In the genomic region with DNA sequence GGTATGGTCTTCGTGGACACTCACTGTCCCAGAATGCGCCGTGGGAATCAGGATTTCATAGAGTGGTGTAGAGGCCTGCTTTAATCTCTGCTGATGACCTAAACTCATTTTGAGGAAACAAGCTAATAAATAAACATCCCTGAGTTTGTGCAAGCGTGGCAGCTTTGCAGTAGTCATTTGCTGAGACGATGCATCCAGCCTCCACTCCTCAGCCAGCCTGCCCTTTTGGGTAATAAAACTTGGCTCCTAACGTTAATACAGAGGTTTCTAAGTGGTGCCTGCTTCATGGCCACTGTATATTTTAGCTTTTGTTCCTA, we compare ENCODE assay signal across 8 cellular contexts. TPM values are rescaled to one million over a fixed set of nuclear protein-coding genes. Genes with fewer than 3 reads are reported as not detected.
DNase-seq lines count a peak whose midpoint lies in the region; ATAC-seq and TF ChIP-seq lines count a peak whose summit lies in the region.

No MANE protein-coding gene starts in this region.

- peak overlapping the region; percentile 79 for H3K4me3 Mint-ChIP-seq in dendritic cell treated with granulocyte-macrophage colony-stimulating factor and Interleukin-4, amounts not matched to agents 40 ng/mL and 50 ng/mL, for 4 days

- TF ChIP-seq RAD21 in neural cell (conservative IDR thresholded peaks at IDR 0.05): no peak

- H3K27me3 ChIP-seq in MM.1S (replicated peaks; ENCODE audit: insufficient read depth, low read length) (no peaks in the 10 kb centered on the region), neural cell (ENCODE audit: insufficient read depth, low read depth, low read length) (no peaks in the 10 kb centered on the region)

- H3K27ac ChIP-seq in MM.1S (ENCODE audit: low read length): peak overlapping the region; percentile 81; the same call in 1 of the 2 replicates
- H3K27ac ChIP-seq in neural cell (ENCODE audit: low read length): peak overlapping the region; percentile 76

- H3K4me3 ChIP-seq in MM.1S (ENCODE audit: low read length): peak overlapping the region; percentile 89
- peak overlapping the region; percentile 92 for H3K4me3 ChIP-seq in neural cell (ENCODE audit: low read length)

- H3K9ac ChIP-seq in MM.1S (ENCODE audit: low read length): peak overlapping the region; percentile 89
- H3K9ac ChIP-seq in neural cell (ENCODE audit: low read length): peak overlapping the region; percentile 84

- H3K4me1 ChIP-seq in MM.1S (ENCODE audit: low read length): peaks cover 11% of the 10 kb centered on the region

- peaks cover 48% of the 10 kb centered on the region for H3K4me1 Mint-ChIP-seq in dendritic cell treated with granulocyte-macrophage colony-stimulating factor and Interleukin-4, amounts not matched to agents 40 ng/mL and 50 ng/mL, for 4 days (ENCODE audit: low read depth)

- H2AFZ ChIP-seq in MM.1S (ENCODE audit: low read length) (peak overlapping the region; percentile 81), neural cell (ENCODE audit: low read depth, low read length) (peak overlapping the region; percentile 86)

- ATAC-seq in GM18909 (IDR thresholded peaks at IDR 0.05; ENCODE audit: poor library complexity, unreplicated experiment) (no peak), GM19455 (IDR thresholded peaks at IDR 0.05; ENCODE audit: unreplicated experiment) (no peak), GM19467 (IDR thresholded peaks at IDR 0.05; ENCODE audit: unreplicated experiment) (no peak)

- H3K4me2 ChIP-seq in MM.1S (ENCODE audit: low read depth, low read length): peak overlapping the region; percentile 90
- peak overlapping the region; percentile 89 for H3K4me2 ChIP-seq in neural cell (ENCODE audit: low read length)

- no peaks in the 10 kb centered on the region for H3K9me3 Mint-ChIP-seq in dendritic cell treated with granulocyte-macrophage colony-stimulating factor and Interleukin-4, amounts not matched to agents 40 ng/mL and 50 ng/mL, for 4 days

- no peak for TF ChIP-seq CTCF in MM.1S (IDR thresholded peaks at IDR 0.05; ENCODE audit: low read length)
- TF ChIP-seq CTCF in neural cell (IDR thresholded peaks at IDR 0.05; ENCODE audit: poor library complexity, severe bottlenecking): no peak

- H3K9me3 ChIP-seq in MM.1S (replicated peaks; ENCODE audit: insufficient read depth, low read length) (no peaks in the 10 kb centered on the region), neural cell (ENCODE audit: low read length) (no peaks in the 10 kb centered on the region)

- H3K36me3 ChIP-seq in MM.1S (replicated peaks; ENCODE audit: insufficient read depth, low read length): peaks cover 8% of the 10 kb centered on the region; the same call in 1 of the 2 replicates
- no peaks in the 10 kb centered on the region for H3K36me3 ChIP-seq in neural cell (ENCODE audit: insufficient read depth, low read length)

- DNase-seq in CD1c-positive myeloid dendritic cell (ENCODE audit: extremely low spot score) (peak; percentile 41), MM.1S (no peak), NCI-H774 (lab: John Stamatoyannopoulos, UW) (no peak)

- H4K20me1 ChIP-seq in MM.1S (ENCODE audit: insufficient read depth, low read length) (peaks cover 4% of the 10 kb centered on the region; the same call in 1 of the 2 replicates), neural cell (ENCODE audit: insufficient read depth) (no peaks in the 10 kb centered on the region)

- H3F3A ChIP-seq in MM.1S (ENCODE audit: insufficient read depth, low read length) (peaks cover 21% of the 10 kb centered on the region; the same call in 1 of the 2 replicates), neural cell (ENCODE audit: insufficient read depth, low read length, poor library complexity, severe bottlenecking) (peaks cover 6% of the 10 kb centered on the region)

- peak overlapping the region; percentile 74 for H3K27ac Mint-ChIP-seq in dendritic cell treated with granulocyte-macrophage colony-stimulating factor and Interleukin-4, amounts not matched to agents 40 ng/mL and 50 ng/mL, for 4 days

- peaks cover 10% of the 10 kb centered on the region for H3K27me3 Mint-ChIP-seq in dendritic cell treated with granulocyte-macrophage colony-stimulating factor and Interleukin-4, amounts not matched to agents 40 ng/mL and 50 ng/mL, for 4 days

- H3K36me3 Mint-ChIP-seq in dendritic cell treated with granulocyte-macrophage colony-stimulating factor and Interleukin-4, amounts not matched to agents 40 ng/mL and 50 ng/mL, for 4 days (ENCODE audit: low read depth): peaks cover 9% of the 10 kb centered on the region

- H3K79me2 ChIP-seq in MM.1S (ENCODE audit: low read length) (peaks cover 89% of the 10 kb centered on the region), neural cell (replicated peaks; ENCODE audit: insufficient read depth, low read length) (peaks cover 5% of the 10 kb centered on the region)

- intact Hi-C loops in dendritic cell treated with granulocyte-macrophage colony-stimulating factor and Interleukin-4, amounts not matched to agents 40 ng/mL and 50 ng/mL, for 4 days (cut with micrococcal nuclease): no loop called here

- H3K9me2 ChIP-seq in MM.1S (replicated peaks; ENCODE audit: insufficient read depth, low read length): no peaks in the 10 kb centered on the region
- no peaks in the 10 kb centered on the region for H3K9me2 ChIP-seq in neural cell (ENCODE audit: insufficient read depth, low read length)

- TF ChIP-seq EP300 in neural cell (conservative IDR thresholded peaks at IDR 0.05; ENCODE audit: poor library complexity, severe bottlenecking): no peak

TF ChIP-seq in neural cell, 6 proteins besides CTCF, POLR2A, EP300 and RAD21:
- no peak for TF ChIP-seq EZH2 (IDR thresholded peaks at IDR 0.05; ENCODE audit: borderline replicate concordance, insufficient read depth, low read length, poor library complexity, severe bottlenecking)
- TF ChIP-seq, protein P1, sequence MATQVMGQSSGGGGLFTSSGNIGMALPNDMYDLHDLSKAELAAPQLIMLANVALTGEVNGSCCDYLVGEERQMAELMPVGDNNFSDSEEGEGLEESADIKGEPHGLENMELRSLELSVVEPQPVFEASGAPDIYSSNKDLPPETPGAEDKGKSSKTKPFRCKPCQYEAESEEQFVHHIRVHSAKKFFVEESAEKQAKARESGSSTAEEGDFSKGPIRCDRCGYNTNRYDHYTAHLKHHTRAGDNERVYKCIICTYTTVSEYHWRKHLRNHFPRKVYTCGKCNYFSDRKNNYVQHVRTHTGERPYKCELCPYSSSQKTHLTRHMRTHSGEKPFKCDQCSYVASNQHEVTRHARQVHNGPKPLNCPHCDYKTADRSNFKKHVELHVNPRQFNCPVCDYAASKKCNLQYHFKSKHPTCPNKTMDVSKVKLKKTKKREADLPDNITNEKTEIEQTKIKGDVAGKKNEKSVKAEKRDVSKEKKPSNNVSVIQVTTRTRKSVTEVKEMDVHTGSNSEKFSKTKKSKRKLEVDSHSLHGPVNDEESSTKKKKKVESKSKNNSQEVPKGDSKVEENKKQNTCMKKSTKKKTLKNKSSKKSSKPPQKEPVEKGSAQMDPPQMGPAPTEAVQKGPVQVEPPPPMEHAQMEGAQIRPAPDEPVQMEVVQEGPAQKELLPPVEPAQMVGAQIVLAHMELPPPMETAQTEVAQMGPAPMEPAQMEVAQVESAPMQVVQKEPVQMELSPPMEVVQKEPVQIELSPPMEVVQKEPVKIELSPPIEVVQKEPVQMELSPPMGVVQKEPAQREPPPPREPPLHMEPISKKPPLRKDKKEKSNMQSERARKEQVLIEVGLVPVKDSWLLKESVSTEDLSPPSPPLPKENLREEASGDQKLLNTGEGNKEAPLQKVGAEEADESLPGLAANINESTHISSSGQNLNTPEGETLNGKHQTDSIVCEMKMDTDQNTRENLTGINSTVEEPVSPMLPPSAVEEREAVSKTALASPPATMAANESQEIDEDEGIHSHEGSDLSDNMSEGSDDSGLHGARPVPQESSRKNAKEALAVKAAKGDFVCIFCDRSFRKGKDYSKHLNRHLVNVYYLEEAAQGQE (IDR thresholded peaks at IDR 0.05; ENCODE audit: borderline replicate concordance): no peak
- no peak for TF ChIP-seq TAF1 (IDR thresholded peaks at IDR 0.05; ENCODE audit: low read depth)
- no peak for TF ChIP-seq SMC3 (conservative IDR thresholded peaks at IDR 0.05; ENCODE audit: poor library complexity)
- TF ChIP-seq MXI1 (conservative IDR thresholded peaks at IDR 0.05; ENCODE audit: poor library complexity, severe bottlenecking): peak; percentile 7
- TF ChIP-seq POLR2AphosphoS5 (IDR thresholded peaks at IDR 0.05): no peak

RNA-seq across cellular contexts. Expression of a gene that starts 1.3 kb away (rescaled TPM):
- polyA plus RNA-seq in neural cell: 13.0 and 16.6 TPM in 2 replicates
- 49.1 and 49.9 TPM in 2 replicates for polyA minus RNA-seq in neural cell

RNA-seq across cellular contexts. Expression of a gene that starts 1.5 kb away (rescaled TPM):
- 0.15 and 1.5 TPM in 2 replicates for polyA plus RNA-seq in neural cell
- polyA minus RNA-seq in neural cell: 0.24 and 0.81 TPM in 2 replicates
